8 cellular contexts compared by ENCODE assay signal in the genomic region with DNA sequence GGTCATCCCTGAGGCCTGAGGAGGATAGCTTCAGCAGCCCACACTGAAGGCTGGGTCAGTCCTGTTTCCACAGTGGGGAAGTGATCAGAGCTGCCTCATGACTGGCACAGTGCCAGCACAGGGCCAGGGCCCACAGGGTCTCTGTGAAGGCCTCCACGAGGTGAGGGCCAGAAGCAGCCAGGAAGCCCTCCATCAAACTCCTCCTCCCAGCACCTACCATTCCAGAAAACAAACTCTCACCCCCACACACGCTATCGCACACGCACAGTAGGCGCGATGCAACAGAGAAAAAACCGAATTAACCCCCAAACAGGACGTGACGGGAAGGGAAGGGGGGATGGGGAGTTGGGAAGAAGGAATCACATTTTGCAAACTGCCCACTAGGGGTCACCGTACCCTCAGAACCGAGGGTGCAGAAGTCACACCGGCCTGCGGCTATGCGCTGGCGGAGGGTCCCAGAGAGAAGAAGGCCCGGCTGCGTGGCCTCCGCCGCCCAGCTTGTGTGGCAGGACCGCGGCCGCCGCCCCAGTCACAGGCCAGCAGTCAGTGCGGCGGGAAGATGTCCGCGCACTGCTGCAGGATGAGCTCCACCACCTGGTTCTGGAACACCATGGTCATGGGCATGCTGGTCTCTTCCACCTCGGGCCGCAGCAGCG. TPM values are rescaled to one million over a fixed set of nuclear protein-coding genes. Genes with fewer than 3 reads are reported as not detected.
DNase-seq lines count a peak whose midpoint lies in the region; ATAC-seq, FAIRE-seq and TF ChIP-seq lines count a peak whose summit lies in the region.

No MANE protein-coding gene starts in this region.

- no peaks in the 10 kb centered on the region for H3K79me2 ChIP-seq in astrocyte (ENCODE audit: insufficient read depth, low read length)

- DNase-seq in COR-L47 (lab: John Stamatoyannopoulos, UW), result peak; percentile 58
- peak; percentile 9 for DNase-seq in RCC 7860 (ENCODE audit: low spot score)
- peak; percentile 74 for DNase-seq in astrocyte (ENCODE audit: low read depth)
- peak; percentile 95 for DNase-seq in hepatic stellate cell (ENCODE audit: low spot score)
- DNase-seq in SKM-1 (lab: John Stamatoyannopoulos, UW; ENCODE audit: unreplicated experiment), result no peak

- no peaks in the 10 kb centered on the region for H3K27me3 ChIP-seq in HUES48 (ENCODE audit: control insufficient read depth, insufficient read depth, low read length)
- H3K27me3 ChIP-seq in astrocyte (ENCODE audit: insufficient read depth, low read length), result no peaks in the 10 kb centered on the region
- H3K27me3 ChIP-seq in rectal smooth muscle tissue (ENCODE audit: control insufficient read depth, insufficient read depth, low read length), result no peaks in the 10 kb centered on the region

- no peak for FAIRE-seq in RCC 7860 (lab: Jason Lieb, UNC)
- peak; percentile 86 for FAIRE-seq in astrocyte (lab: Jason Lieb, UNC)

- H4K20me1 ChIP-seq in astrocyte (ENCODE audit: insufficient read depth, low read length), result no peaks in the 10 kb centered on the region

- H3K27ac Mint-ChIP-seq in astrocyte (ENCODE audit: unreplicated experiment), result no peak overlapping the region

- H3K4me3 ChIP-seq in HUES48 (ENCODE audit: low read depth, low read length) (no peak overlapping the region), astrocyte (ENCODE audit: insufficient read depth, low read depth, low read length) (peak overlapping the region; percentile 34), rectal smooth muscle tissue (ENCODE audit: low read length) (peak overlapping the region; percentile 25)

- peaks cover 4% of the 10 kb centered on the region for H3K9me3 Mint-ChIP-seq in astrocyte (ENCODE audit: unreplicated experiment)

- no peak overlapping the region for H3K4me3 Mint-ChIP-seq in astrocyte (ENCODE audit: unreplicated experiment)

- H3K36me3 ChIP-seq in HUES48 (ENCODE audit: control insufficient read depth, insufficient read depth, low read length) (no peaks in the 10 kb centered on the region), astrocyte (ENCODE audit: insufficient read depth, low read length) (no peaks in the 10 kb centered on the region), rectal smooth muscle tissue (ENCODE audit: control insufficient read depth, insufficient read depth, low read length) (peaks cover 6% of the 10 kb centered on the region)

- H3K9ac ChIP-seq in HUES48 (ENCODE audit: low read depth, low read length) (peak overlapping the region; percentile 15; the same call in 1 of the 2 replicates), astrocyte (ENCODE audit: low read length) (peak overlapping the region; percentile 41), rectal smooth muscle tissue (ENCODE audit: low read length) (no peak overlapping the region)

- ATAC-seq in GM21390 (IDR thresholded peaks at IDR 0.05; ENCODE audit: unreplicated experiment), result no peak

- peak; percentile 66 for TF ChIP-seq CTCF in astrocyte (IDR thresholded peaks at IDR 0.05; ENCODE audit: insufficient read depth, low read depth, low read length)

- peak overlapping the region; percentile 99 for H2AFZ ChIP-seq in astrocyte (ENCODE audit: low read depth, low read length)

- H3K4me2 ChIP-seq in astrocyte (ENCODE audit: low read length), result peak overlapping the region; percentile 80

- no peaks in the 10 kb centered on the region for H3K9me3 ChIP-seq in HUES48 (ENCODE audit: control insufficient read depth, insufficient read depth, low read length)
- no peaks in the 10 kb centered on the region for H3K9me3 ChIP-seq in astrocyte (ENCODE audit: insufficient read depth, low read depth, low read length)

- H3K4me1 Mint-ChIP-seq in astrocyte (ENCODE audit: low read depth, unreplicated experiment), result peaks cover 2% of the 10 kb centered on the region

- H3K27me3 Mint-ChIP-seq in astrocyte (ENCODE audit: low read depth, unreplicated experiment), result peaks cover 23% of the 10 kb centered on the region

- H3K36me3 Mint-ChIP-seq in astrocyte (ENCODE audit: low read depth, unreplicated experiment), result peaks cover 3% of the 10 kb centered on the region

- no peak overlapping the region for H3K27ac ChIP-seq in HUES48 (ENCODE audit: low read depth, low read length)
- H3K27ac ChIP-seq in astrocyte (ENCODE audit: low read depth, low read length), result no peak overlapping the region
- H3K27ac ChIP-seq in rectal smooth muscle tissue (ENCODE audit: low read depth, low read length), result no peak overlapping the region

- H3K4me1 ChIP-seq in HUES48 (ENCODE audit: control insufficient read depth, insufficient read depth, low read length), result peaks cover 4% of the 10 kb centered on the region
- peaks cover 8% of the 10 kb centered on the region for H3K4me1 ChIP-seq in astrocyte (ENCODE audit: insufficient read depth, low read length)
- no peaks in the 10 kb centered on the region for H3K4me1 ChIP-seq in rectal smooth muscle tissue (ENCODE audit: control insufficient read depth, insufficient read depth, low read length)

RNA-seq across cellular contexts. Expression of a gene that starts 37.6 kb away (rescaled TPM):
- total RNA-seq in astrocyte, result 4.4 and 10.0 TPM in 2 replicates
